In the genomic region with DNA sequence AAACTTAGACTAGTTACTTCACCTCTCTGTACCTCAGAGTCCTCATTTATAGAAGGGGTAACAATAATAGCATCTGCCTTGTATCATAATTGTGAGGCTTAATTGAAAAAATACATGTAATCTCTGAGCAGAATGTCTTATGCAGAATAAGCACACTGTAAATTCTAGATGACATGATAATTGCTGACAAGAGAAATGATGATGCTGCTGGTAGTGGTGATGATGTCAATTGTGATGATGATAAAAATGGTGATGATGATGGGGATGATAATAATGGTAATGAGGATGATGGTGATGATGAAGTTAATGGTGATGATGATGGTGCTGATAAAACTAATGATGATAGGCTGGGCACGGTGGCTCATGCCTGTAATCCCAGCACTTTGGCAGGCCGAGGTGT, we compare ENCODE assay signal across 36 cellular contexts.
"Had no signal": no experiment of that assay in that cellular context is flagged by ENCODE, and none has a peak within 500 bp of the region (broad histone marks: within the 10 kb centered on the region; RNA-seq: fewer than 3 reads in every experiment).

No MANE protein-coding gene starts in this region.

- H3K36me3 ChIP-seq: MG63 had no signal

- H3K4me3 ChIP-seq: MG63 had no signal

- H3K27me3 ChIP-seq: MG63 had no signal

- H3K9me3 ChIP-seq: MG63 had no signal

- DNase-seq: Karpas-422, Kasumi-1, MG63, MM.1S, MV-4-11, NCI-H1048, NCI-H1092, NCI-H1092 treated with DMSO at 0.1 percent for 48 hours, NCI-H1105, NCI-H1105 treated with DMSO at 0.1 percent for 48 hours, NCI-H1417, NCI-H1417 treated with DMSO at 0.1 percent for 48 hours, NCI-H1436, NCI-H1436 treated with DMSO at 0.1 percent for 48 hours, NCI-H146, NCI-H1694, NCI-H1694 treated with DMSO at 0.1 percent for 48 hours, NCI-H187, NCI-H187 treated with DMSO at 0.1 percent for 48 hours, NCI-H1930, NCI-H2029, NCI-H2029 treated with DMSO at 0.1 percent for 48 hours, NCI-H2081, NCI-H2081 treated with DMSO at 0.1 percent for 48 hours, NCI-H2107, NCI-H2171, NCI-H2171 treated with DMSO at 0.1 percent for 48 hours, NCI-H2227 treated with DMSO at 0.1 percent for 48 hours, NCI-H226, NCI-H345, NCI-H446, NCI-H446 treated with DMSO at 0.1 percent for 48 hours, NCI-H510A, NCI-H510A treated with DMSO at 0.1 percent for 48 hours, NCI-H524, NCI-H524 treated with DMSO at 0.1 percent for 48 hours had no signal
